In genomic region chr5:10149911-10150310, GRCh38 we compare ENCODE assay signal across 17 cellular contexts.
DNase-seq lines count a peak whose midpoint lies in the region; ATAC-seq and TF ChIP-seq lines count a peak whose summit lies in the region.
"Had no signal": no experiment of that assay in that cellular context is flagged by ENCODE, and none has a peak within 500 bp of the region (broad histone marks: within the 10 kb centered on the region; RNA-seq: fewer than 3 reads in every experiment).

No MANE protein-coding gene starts in this region.

- ATAC-seq in HG03039 (IDR thresholded peaks at IDR 0.05; ENCODE audit: unreplicated experiment), result no peak
- ATAC-seq: A549 had no signal

- no peak overlapping the region for H3K4me2 ChIP-seq in PC-9
- H3K4me2 ChIP-seq: A549 had no signal

- no peak overlapping the region for H3K4me3 Mint-ChIP-seq in neural crest cell
- H3K4me3 Mint-ChIP-seq: CD4-positive, alpha-beta T cell; H9 had no signal

- no peaks in the 10 kb centered on the region for H3K36me3 Mint-ChIP-seq in neural crest cell (ENCODE audit: low read depth)

- H3K9me3 ChIP-seq in WERI-Rb-1 (ENCODE audit: severe bottlenecking) (no peaks in the 10 kb centered on the region), PC-9 (ENCODE audit: insufficient read depth, low read depth) (no peaks in the 10 kb centered on the region)
- H3K9me3 ChIP-seq: A549, Caco-2 had no signal

- H3K36me3 ChIP-seq in WERI-Rb-1 (no peaks in the 10 kb centered on the region), PC-9 (ENCODE audit: low read depth) (no peaks in the 10 kb centered on the region)

- H2AFZ ChIP-seq in PC-9, result no peak overlapping the region

- CTCF ChIA-PET in PC-9 (lab: Charles Lee), result no interaction called here

- H3K27me3 Mint-ChIP-seq in neural crest cell (ENCODE audit: low read depth), result no peaks in the 10 kb centered on the region

- DNase-seq in ELF-1 (ENCODE audit: low read depth, low spot score) (peak; percentile 65), NCI-H524 (lab: John Stamatoyannopoulos, UW) (peak; percentile 89 to 92), WERI-Rb-1 (peak; percentile 76), neural crest cell (ENCODE audit: low read depth, low spot score) (no peak), PC-9 (no peak), occipital lobe (lab: John Stamatoyannopoulos, UW) (no peak)
- no peak for DNase-seq in activated naive CD4-positive, alpha-beta T cell treated with Interleukin-2 at 50 U/mL for 16 hours
- DNase-seq: AML-193; Caco-2; CD4-positive, alpha-beta T cell; GDM1; GOT3; H9 had no signal

- no peaks in the 10 kb centered on the region for H3K4me1 Mint-ChIP-seq in neural crest cell

- no peaks in the 10 kb centered on the region for H3K79me2 ChIP-seq in PC-9 (ENCODE audit: low read depth)

- H3F3A ChIP-seq in PC-9 (ENCODE audit: insufficient read depth, low read depth), result no peaks in the 10 kb centered on the region; the same call in 1 of the 2 replicates

- H3K27ac ChIP-seq in WERI-Rb-1, result peak overlapping the region; percentile 21
- H3K27ac ChIP-seq in PC-9, result no peak overlapping the region
- H3K27ac ChIP-seq: 22Rv1, A549, C4-2B had no signal

- intact Hi-C loops in PC-9 (cut with micrococcal nuclease; ENCODE audit: unreplicated experiment), result loop anchor here (10.0 kb wide), 1 partner anchor 295 kb away; the partner anchor contains the start of gene ROPN1L

- H3K9me2 ChIP-seq in PC-9 (ENCODE audit: insufficient read depth), result no peaks in the 10 kb centered on the region

- no peaks in the 10 kb centered on the region for H4K20me1 ChIP-seq in PC-9 (ENCODE audit: insufficient read depth)

- H3K27ac Mint-ChIP-seq in neural crest cell (ENCODE audit: unreplicated experiment), result peak overlapping the region; percentile 31
- H3K27ac Mint-ChIP-seq: CD4-positive, alpha-beta T cell had no signal

- BruUV-seq in PC-9 (replicated peaks; lab: Mats Ljungman, UMichigan), result no TSS peak

- no peaks in the 10 kb centered on the region for H3K9me3 Mint-ChIP-seq in neural crest cell
- H3K9me3 Mint-ChIP-seq: CD4-positive, alpha-beta T cell; H9 had no signal

- POLR2A ChIA-PET in PC-9 (lab: Charles Lee; ENCODE audit: unreplicated experiment), result no interaction called here

- no peaks in the 10 kb centered on the region for H3K4me1 ChIP-seq in PC-9 (replicated peaks; ENCODE audit: insufficient read depth)
- H3K4me1 ChIP-seq: A549 had no signal

- H3K4me3 ChIP-seq in WERI-Rb-1 (ENCODE audit: low read depth, low read length) (no peak overlapping the region), PC-9 (no peak overlapping the region)
- H3K4me3 ChIP-seq: A549 had no signal

- H3K27me3 ChIP-seq in WERI-Rb-1 (ENCODE audit: insufficient read depth, low read depth, severe bottlenecking) (no peaks in the 10 kb centered on the region), PC-9 (ENCODE audit: insufficient read depth, low read depth) (no peaks in the 10 kb centered on the region)

- no peak for TF ChIP-seq CTCF in WERI-Rb-1 (IDR thresholded peaks at IDR 0.05; ENCODE audit: low read depth, low read length)
- TF ChIP-seq CTCF in neural crest cell (conservative IDR thresholded peaks at IDR 0.05), result no peak
- no peak for TF ChIP-seq CTCF in PC-9 (conservative IDR thresholded peaks at IDR 0.05)

Comparison
In these comparisons a context has a peak if more than half of its experiments do, and no peak if none do; other contexts are left out.
1. DNase-seq: peak in ELF-1 (single experiment), NCI-H524 (2 of 2) and WERI-Rb-1 (single experiment); none in neural crest cell (single experiment), PC-9 (0 of 2), occipital lobe (single experiment) and activated naive CD4-positive, alpha-beta T cell treated with Interleukin-2 at 50 U/mL for 16 hours (single experiment).